In genomic region chr19:50380767-50381166, GRCh38 we compare ENCODE assay signal across 14 cellular contexts. TPM values are rescaled to one million over a fixed set of nuclear protein-coding genes. Genes with fewer than 3 reads are reported as not detected.
"Had no signal": no experiment of that assay in that cellular context is flagged by ENCODE, and none has a peak within 500 bp of the region (broad histone marks: within the 10 kb centered on the region; RNA-seq: fewer than 3 reads in every experiment).

No MANE protein-coding gene starts in this region.

- DNase-seq: activated CD4-positive, alpha-beta memory T cell treated with anti-CD3 and anti-CD28 coated beads, Interleukin-2, amount 10 ng/mL, durations not matched to agents 7 days and 5 days; activated CD4-positive, alpha-beta T cell treated with anti-CD3 and anti-CD28 coated beads for 1 hour; activated naive CD4-positive, alpha-beta T cell; amniotic stem cell; cerebellar nuclear complex; dermis blood vessel endothelial cell; endodermal cell; SIG-M5; stimulated activated CD4-positive, alpha-beta T cell treated with anti-CD3 and anti-CD28 coated beads, Interleukin-4, amount 100 ng/mL, for 4 hours had no signal

- H3K27ac Mint-ChIP-seq: activated CD4-positive, alpha-beta memory T cell treated with anti-CD3 and anti-CD28 coated beads, Interleukin-2, amount 10 ng/mL, durations not matched to agents 7 days and 5 days; endodermal cell; T-helper 2 cell treated with Interferon-gamma antibody and Interleukin-4, amounts not matched to agents 5 μg/mL and 100 μg/mL, for 36 hours had no signal

- H3K27me3 Mint-ChIP-seq: activated CD4-positive, alpha-beta memory T cell treated with anti-CD3 and anti-CD28 coated beads, Interleukin-2, amount 10 ng/mL, durations not matched to agents 7 days and 5 days had no signal

- ATAC-seq: body of pancreas, esophagus mucosa had no signal

- H3K9me3 Mint-ChIP-seq: activated CD4-positive, alpha-beta memory T cell treated with anti-CD3 and anti-CD28 coated beads, Interleukin-2, amount 10 ng/mL, durations not matched to agents 7 days and 5 days; T-helper 2 cell treated with Interferon-gamma antibody and Interleukin-4, amounts not matched to agents 5 μg/mL and 100 μg/mL, for 36 hours had no signal

- H3K27ac ChIP-seq: body of pancreas, ovary had no signal

- H3K4me3 Mint-ChIP-seq: activated CD4-positive, alpha-beta memory T cell treated with anti-CD3 and anti-CD28 coated beads, Interleukin-2, amount 10 ng/mL, durations not matched to agents 7 days and 5 days; endodermal cell; T-helper 2 cell treated with Interferon-gamma antibody and Interleukin-4, amounts not matched to agents 5 μg/mL and 100 μg/mL, for 36 hours had no signal

RNA-seq across cellular contexts. Expression of gene NAPSA, which starts 15.3 kb away (rescaled TPM):
- total RNA-seq: dermis blood vessel endothelial cell had no signal

RNA-seq across cellular contexts. Expression of gene SPIB, which starts 38.0 kb away (rescaled TPM):
- total RNA-seq: dermis blood vessel endothelial cell, fibroblast of villous mesenchyme had no signal

RNA-seq across cellular contexts. Expression of gene KCNC3, which starts 51.6 kb away (rescaled TPM):
- total RNA-seq: fibroblast of villous mesenchyme had no signal
